26 cellular contexts compared by ENCODE assay signal in genomic region chr6:138116661-138116999, GRCh38.
"Had no signal": no experiment of that assay in that cellular context is flagged by ENCODE, and none has a peak within 500 bp of the region (broad histone marks: within the 10 kb centered on the region; RNA-seq: fewer than 3 reads in every experiment).

No MANE protein-coding gene starts in this region.

- H3K4me3 ChIP-seq: adrenal gland, body of pancreas, esophagus squamous epithelium, gastroesophageal sphincter, heart right ventricle had no signal

- H3K27ac Mint-ChIP-seq: activated CD4-positive, alpha-beta memory T cell treated with anti-CD3 and anti-CD28 coated beads for 36 hours; activated CD4-positive, alpha-beta T cell treated with anti-CD3 and anti-CD28 coated beads for 36 hours; activated CD4-positive, alpha-beta T cell treated with anti-CD3 and anti-CD28 coated beads, Interleukin-2, amount 10 ng/mL, durations not matched to agents 24 days and 14 days; activated CD8-positive, alpha-beta memory T cell treated with anti-CD3 and anti-CD28 coated beads, Interleukin-2, amount 10 ng/mL, durations not matched to agents 7 days and 5 days; activated CD8-positive, alpha-beta T cell treated with anti-CD3 and anti-CD28 coated beads, Interleukin-2, amount 10 ng/mL, durations not matched to agents 7 days and 5 days; activated naive CD4-positive, alpha-beta T cell treated with anti-CD3 and anti-CD28 coated beads for 36 hours; activated naive CD4-positive, alpha-beta T cell treated with anti-CD3 and anti-CD28 coated beads, Interleukin-2, amount 50 U/mL, for 24 hours; activated naive CD8-positive, alpha-beta T cell treated with anti-CD3 and anti-CD28 coated beads for 36 hours; activated naive CD8-positive, alpha-beta T cell treated with anti-CD3 and anti-CD28 coated beads, Interleukin-2, amount 50 U/mL, for 24 hours; activated T-helper 1 cell treated with anti-CD3 and anti-CD28 coated beads, Interleukin-12 subunit alpha, Interleukin-12 subunit beta, Interleukin-2, Interleukin-4 antibody, amounts not matched to agents 30 ng/mL and 10 ng/mL and 1 ng/mL, durations not matched to agents 14 hours and 24 hours and 36 hours; activated T-helper 2 cell treated with anti-CD3 and anti-CD28 coated beads, Interferon-gamma antibody, Interleukin-2, Interleukin-4, amounts not matched to agents 10 μg/mL and 5 μg/mL and 100 μg/mL, durations not matched to agents 14 hours and 24 hours and 36 hours; effector memory CD8-positive, alpha-beta T cell; T-helper 17 cell; T-helper 2 cell treated with Interferon-gamma antibody and Interleukin-4, amounts not matched to agents 5 μg/mL and 100 μg/mL, for 36 hours had no signal

- H3K36me3 ChIP-seq: adrenal gland, esophagus squamous epithelium, gastroesophageal sphincter, heart right ventricle had no signal

- H3K4me1 ChIP-seq: adrenal gland, gastroesophageal sphincter had no signal

- H3K27me3 ChIP-seq: adrenal gland, body of pancreas had no signal

- H3K9me3 ChIP-seq: adrenal gland, body of pancreas, esophagus squamous epithelium, gastroesophageal sphincter, heart right ventricle had no signal

- H3K36me3 Mint-ChIP-seq: activated CD4-positive, alpha-beta memory T cell treated with anti-CD3 and anti-CD28 coated beads for 36 hours; activated CD8-positive, alpha-beta memory T cell treated with anti-CD3 and anti-CD28 coated beads, Interleukin-2, amount 10 ng/mL, durations not matched to agents 7 days and 5 days; activated naive CD4-positive, alpha-beta T cell treated with anti-CD3 and anti-CD28 coated beads, Interleukin-2, amount 50 U/mL, for 24 hours; activated naive CD8-positive, alpha-beta T cell treated with anti-CD3 and anti-CD28 coated beads for 36 hours had no signal

- H3K4me3 Mint-ChIP-seq: activated CD4-positive, alpha-beta memory T cell treated with anti-CD3 and anti-CD28 coated beads for 36 hours; activated CD4-positive, alpha-beta T cell treated with anti-CD3 and anti-CD28 coated beads for 36 hours; activated CD4-positive, alpha-beta T cell treated with anti-CD3 and anti-CD28 coated beads, Interleukin-2, amount 10 ng/mL, durations not matched to agents 24 days and 14 days; activated CD8-positive, alpha-beta memory T cell treated with anti-CD3 and anti-CD28 coated beads, Interleukin-2, amount 10 ng/mL, durations not matched to agents 7 days and 5 days; activated CD8-positive, alpha-beta T cell treated with anti-CD3 and anti-CD28 coated beads, Interleukin-2, amount 10 ng/mL, durations not matched to agents 7 days and 5 days; activated naive CD4-positive, alpha-beta T cell treated with anti-CD3 and anti-CD28 coated beads for 36 hours; activated naive CD4-positive, alpha-beta T cell treated with anti-CD3 and anti-CD28 coated beads, Interleukin-2, amount 50 U/mL, for 24 hours; activated naive CD8-positive, alpha-beta T cell treated with anti-CD3 and anti-CD28 coated beads for 36 hours; activated naive CD8-positive, alpha-beta T cell treated with anti-CD3 and anti-CD28 coated beads, Interleukin-2, amount 50 U/mL, for 24 hours; activated T-helper 1 cell treated with anti-CD3 and anti-CD28 coated beads, Interleukin-12 subunit alpha, Interleukin-12 subunit beta, Interleukin-2, Interleukin-4 antibody, amounts not matched to agents 30 ng/mL and 10 ng/mL and 1 ng/mL, durations not matched to agents 14 hours and 24 hours and 36 hours; effector memory CD8-positive, alpha-beta T cell; T-helper 17 cell; T-helper 2 cell treated with Interferon-gamma antibody and Interleukin-4, amounts not matched to agents 5 μg/mL and 100 μg/mL, for 36 hours had no signal

- FAIRE-seq: colon had no signal

- H3K27ac ChIP-seq: adrenal gland, body of pancreas, epithelial cell of prostate, esophagus squamous epithelium, gastroesophageal sphincter, heart right ventricle had no signal

- DNase-seq: activated CD4-positive, CD25-positive, alpha-beta regulatory T cell treated with anti-CD3 and anti-CD28 coated beads, Interleukin-2, amount 50 U/mL, for 72 hours; activated CD8-positive, alpha-beta memory T cell treated with anti-CD3 and anti-CD28 coated beads, Interleukin-2, amount 50 U/mL, for 4 hours; cortex of kidney; dermis blood vessel endothelial cell; esophagus squamous epithelium; foreskin melanocyte had no signal

- H3K9me3 Mint-ChIP-seq: activated CD4-positive, alpha-beta memory T cell treated with anti-CD3 and anti-CD28 coated beads for 36 hours; activated CD4-positive, alpha-beta T cell treated with anti-CD3 and anti-CD28 coated beads, Interleukin-2, amount 10 ng/mL, durations not matched to agents 24 days and 14 days; activated naive CD4-positive, alpha-beta T cell treated with anti-CD3 and anti-CD28 coated beads for 36 hours; activated naive CD4-positive, alpha-beta T cell treated with anti-CD3 and anti-CD28 coated beads, Interleukin-2, amount 50 U/mL, for 24 hours; activated naive CD8-positive, alpha-beta T cell treated with anti-CD3 and anti-CD28 coated beads for 36 hours; activated naive CD8-positive, alpha-beta T cell treated with anti-CD3 and anti-CD28 coated beads, Interleukin-2, amount 50 U/mL, for 24 hours; activated T-helper 1 cell treated with anti-CD3 and anti-CD28 coated beads, Interleukin-12 subunit alpha, Interleukin-12 subunit beta, Interleukin-2, Interleukin-4 antibody, amounts not matched to agents 30 ng/mL and 10 ng/mL and 1 ng/mL, durations not matched to agents 14 hours and 24 hours and 36 hours; activated T-helper 2 cell treated with anti-CD3 and anti-CD28 coated beads, Interferon-gamma antibody, Interleukin-2, Interleukin-4, amounts not matched to agents 10 μg/mL and 5 μg/mL and 100 μg/mL, durations not matched to agents 14 hours and 24 hours and 36 hours; effector memory CD8-positive, alpha-beta T cell; T-helper 2 cell treated with Interferon-gamma antibody and Interleukin-4, amounts not matched to agents 5 μg/mL and 100 μg/mL, for 36 hours had no signal
